Comparison of ENCODE assay signal across 16 cellular contexts in the genomic region with DNA sequence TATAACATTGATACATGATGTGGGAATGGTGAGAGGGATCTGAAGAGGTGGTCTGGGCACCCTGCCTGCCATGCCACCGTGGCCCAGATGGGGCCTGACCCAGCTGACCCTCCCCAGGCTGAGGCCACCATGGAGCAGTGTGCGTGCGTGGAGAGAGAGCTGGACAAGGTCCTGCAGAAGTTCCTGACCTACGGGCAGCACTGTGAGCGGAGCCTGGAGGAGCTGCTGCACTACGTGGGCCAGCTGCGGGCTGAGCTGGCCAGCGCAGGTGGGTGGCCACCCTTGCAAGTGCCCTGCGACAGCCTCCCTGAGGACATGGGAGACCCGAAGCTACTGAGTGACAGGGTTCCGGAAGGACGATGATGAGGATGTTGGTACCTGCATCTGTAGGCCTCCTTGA. TPM values are rescaled to one million over a fixed set of nuclear protein-coding genes. Genes with fewer than 3 reads are reported as not detected.
DNase-seq lines count a peak whose midpoint lies in the region; ATAC-seq and TF ChIP-seq lines count a peak whose summit lies in the region.
"Had no signal": no experiment of that assay in that cellular context is flagged by ENCODE, and none has a peak within 500 bp of the region (broad histone marks: within the 10 kb centered on the region; RNA-seq: fewer than 3 reads in every experiment).

No MANE protein-coding gene starts in this region.

- no peaks in the 10 kb centered on the region for H3K9me3 Mint-ChIP-seq in WTC11
- H3K9me3 Mint-ChIP-seq: CD14-positive monocyte had no signal

- H3K4me3 Mint-ChIP-seq in WTC11 = no peak overlapping the region
- H3K4me3 Mint-ChIP-seq: CD14-positive monocyte had no signal

- H3K9me3 ChIP-seq in neuronal stem cell (replicated peaks in 1 of 2; ENCODE audit: control insufficient read depth in 2 of 2, insufficient read depth in 1 of 2, low read depth in 1 of 2, low read length in 2 of 2) = no peaks in the 10 kb centered on the region

- no peak overlapping the region for H2AFZ ChIP-seq in neuronal stem cell (ENCODE audit: low read length)

- DNase-seq in D341Med (ENCODE audit: low spot score) = peak; percentile 12
- no peak for DNase-seq in WTC11 (ENCODE audit: low spot score)
- no peak for DNase-seq in neuronal stem cell (ENCODE audit: low spot score)
- DNase-seq in GM10266 (ENCODE audit: extremely low spot score) = no peak
- no peak for DNase-seq in activated effector memory CD4-positive, alpha-beta T cell treated with anti-CD3 and anti-CD28 coated beads, Interleukin-2, amount 50 U/mL, for 16 hours
- DNase-seq in stimulated activated naive CD8-positive, alpha-beta T cell treated with anti-CD3 and anti-CD28 coated beads, Interleukin-15, Interleukin-2, amounts not matched to agents 100 U/mL and 50 U/mL, for 24 hours = no peak
- no peak for DNase-seq in DMS114 treated with DMSO at 0.1 percent for 48 hours (lab: John Stamatoyannopoulos, UW; ENCODE audit: unreplicated experiment)
- DNase-seq: DMS 273 treated with DMSO at 0.1 percent for 48 hours, DMS79, KBM-7 had no signal

- CTCF ChIA-PET in WTC11 (lab: Charles Lee) = interaction anchor here (1.2 to 1.8 kb wide), 4 partner anchors 14 to 62 kb away, joined by 4 to 8 read pairs (median 5); no protein-coding TSS in a partner anchor

- no peak overlapping the region for H3K23ac ChIP-seq in neuronal stem cell (ENCODE audit: low read depth, low read length, poor library complexity)

- peaks cover 18% of the 10 kb centered on the region for H3K4me1 Mint-ChIP-seq in WTC11

- peak overlapping the region; percentile 83 for H4K91ac ChIP-seq in neuronal stem cell (ENCODE audit: low read depth, low read length, poor library complexity)

- no peaks in the 10 kb centered on the region for H3K27me3 ChIP-seq in neuronal stem cell (ENCODE audit: control insufficient read depth in 3 of 3, insufficient read depth in 3 of 3, low read depth in 1 of 3, low read length in 3 of 3)

- H2AK5ac ChIP-seq in neuronal stem cell (ENCODE audit: low read depth, low read length) = no peak overlapping the region

- no peak overlapping the region for H2BK5ac ChIP-seq in neuronal stem cell (ENCODE audit: low read length)

- TF ChIP-seq CTCF in WTC11 (IDR thresholded peaks at IDR 0.05) (no peak), GM10266 (IDR thresholded peaks at IDR 0.05; ENCODE audit: control insufficient read depth, insufficient read depth, low read depth, missing control alignments) (no peak)

- no peak overlapping the region for H3K27ac Mint-ChIP-seq in WTC11
- H3K27ac Mint-ChIP-seq: CD14-positive monocyte had no signal

- H3K4ac ChIP-seq in neuronal stem cell (ENCODE audit: low read length) = no peak overlapping the region

- H2BK120ac ChIP-seq in neuronal stem cell (ENCODE audit: low read depth, low read length) = no peak overlapping the region

- no peak overlapping the region for H3K4me2 ChIP-seq in neuronal stem cell (ENCODE audit: insufficient read depth, low read length, poor library complexity, severe bottlenecking)

- H3K36me3 ChIP-seq in neuronal stem cell (replicated peaks in 1 of 2; ENCODE audit: control insufficient read depth in 2 of 2, insufficient read depth in 2 of 2, low read length in 2 of 2) = peaks cover 20 to 87% of the 10 kb centered on the region in 2 donors

- H3K4me1 ChIP-seq in neuronal stem cell (ENCODE audit: control insufficient read depth in 2 of 2, insufficient read depth in 1 of 2, low read depth in 1 of 2, low read length in 2 of 2) = no peaks in the 10 kb centered on the region

- no CpG with 5 or more reads among the region's 12 CpGs for WGBS in neuronal stem cell (ENCODE audit: extremely low coverage in 2 of 2, insufficient read length in 2 of 2, insufficient replicate concordance in 1 of 2), 2 donors

- POLR2A ChIA-PET in WTC11 (lab: Charles Lee) = interaction anchor here (1.0 kb wide), 1 partner anchor 11 kb away, joined by 3 read pairs; no protein-coding TSS in a partner anchor

- H2BK15ac ChIP-seq in neuronal stem cell (ENCODE audit: low read length) = no peak overlapping the region

- H3K79me1 ChIP-seq in neuronal stem cell (ENCODE audit: low read depth, low read length) = no peaks in the 10 kb centered on the region

- no peaks in the 10 kb centered on the region for H3K27me3 Mint-ChIP-seq in WTC11 (ENCODE audit: low read depth)

- peaks cover 66% of the 10 kb centered on the region for H3K36me3 Mint-ChIP-seq in WTC11

- peak overlapping the region; percentile 65 for H3K9ac ChIP-seq in neuronal stem cell (ENCODE audit: low read depth, low read length, poor library complexity)

- no peak overlapping the region for H3K14ac ChIP-seq in neuronal stem cell (ENCODE audit: low read length)

- no peak overlapping the region for H2BK12ac ChIP-seq in neuronal stem cell (ENCODE audit: low read length)

- H4K8ac ChIP-seq in neuronal stem cell (ENCODE audit: low read depth, low read length) = no peak overlapping the region

- no peak overlapping the region for H3K18ac ChIP-seq in neuronal stem cell (ENCODE audit: low read length)

- H3K27ac ChIP-seq in neuronal stem cell (replicated peaks; ENCODE audit: low read length) = no peak overlapping the region
- H3K27ac ChIP-seq: HL-60 had no signal

- peak overlapping the region in 1 of 2 donors; percentile 62 for H3K4me3 ChIP-seq in neuronal stem cell (ENCODE audit: low read length in 2 of 2)

- ATAC-seq in WTC11 (no peak), esophagus mucosa (peak; percentile 25)
- no peak for ATAC-seq in stimulated activated naive CD8-positive, alpha-beta T cell treated with anti-CD3 and anti-CD28 coated beads, Interleukin-15, Interleukin-2, amounts not matched to agents 100 U/mL and 50 U/mL, for 24 hours

TF ChIP-seq in WTC11, 78 proteins besides CTCF, POLR2A, EP300 and RAD21:
- TF ChIP-seq OVOL2 (CRISPR knock-in tag; IDR thresholded peaks at IDR 0.05; ENCODE audit: borderline replicate concordance) (no peak), FOXP1 (CRISPR knock-in tag; IDR thresholded peaks at IDR 0.05; ENCODE audit: borderline replicate concordance) (no peak), ZNF121 (CRISPR knock-in tag; IDR thresholded peaks at IDR 0.05) (peak; percentile 73), JUN (CRISPR knock-in tag; IDR thresholded peaks at IDR 0.05) (no peak)
- TF ChIP-seq, protein P1, sequence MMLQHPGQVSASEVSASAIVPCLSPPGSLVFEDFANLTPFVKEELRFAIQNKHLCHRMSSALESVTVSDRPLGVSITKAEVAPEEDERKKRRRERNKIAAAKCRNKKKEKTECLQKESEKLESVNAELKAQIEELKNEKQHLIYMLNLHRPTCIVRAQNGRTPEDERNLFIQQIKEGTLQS (CRISPR knock-in tag; conservative IDR thresholded peaks at IDR 0.05) = no peak
- TF ChIP-seq, protein P2, sequence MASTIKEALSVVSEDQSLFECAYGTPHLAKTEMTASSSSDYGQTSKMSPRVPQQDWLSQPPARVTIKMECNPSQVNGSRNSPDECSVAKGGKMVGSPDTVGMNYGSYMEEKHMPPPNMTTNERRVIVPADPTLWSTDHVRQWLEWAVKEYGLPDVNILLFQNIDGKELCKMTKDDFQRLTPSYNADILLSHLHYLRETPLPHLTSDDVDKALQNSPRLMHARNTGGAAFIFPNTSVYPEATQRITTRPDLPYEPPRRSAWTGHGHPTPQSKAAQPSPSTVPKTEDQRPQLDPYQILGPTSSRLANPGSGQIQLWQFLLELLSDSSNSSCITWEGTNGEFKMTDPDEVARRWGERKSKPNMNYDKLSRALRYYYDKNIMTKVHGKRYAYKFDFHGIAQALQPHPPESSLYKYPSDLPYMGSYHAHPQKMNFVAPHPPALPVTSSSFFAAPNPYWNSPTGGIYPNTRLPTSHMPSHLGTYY (CRISPR knock-in tag; IDR thresholded peaks at IDR 0.05) = 0 out of 2 replicates have a peak, but pooled peaks have one; percentile 20

RNA-seq across cellular contexts. Expression of a gene that starts 7.2 kb away (rescaled TPM):
- total RNA-seq in WTC11 (2021) = 86.1 to 93.3 TPM (median 92.5 TPM) in 3 replicates
- 71.5 TPM for total RNA-seq in esophagus mucosa
- polyA plus RNA-seq in neuronal stem cell (2013, experiment 1 of 2) = 19.2 TPM
- 19.2 TPM for polyA plus RNA-seq in neuronal stem cell (2013, experiment 2 of 2)

RNA-seq across cellular contexts. Expression of a gene that starts 15.7 kb away (rescaled TPM):
- 263 to 269 TPM (median 264 TPM) in 3 replicates for total RNA-seq in WTC11 (2021)
- 179 TPM for total RNA-seq in esophagus mucosa
- 177 TPM for polyA plus RNA-seq in neuronal stem cell (2013, experiment 1 of 2)
- polyA plus RNA-seq in neuronal stem cell (2013, experiment 2 of 2) = 166 TPM

RNA-seq across cellular contexts. Expression of a gene that starts 24.7 kb away (rescaled TPM):
- total RNA-seq in WTC11 (2021) (40.3 to 46.2 TPM (median 41.6 TPM) in 3 replicates), esophagus mucosa (16.5 TPM)
- polyA plus RNA-seq in neuronal stem cell (2013, experiment 1 of 2) = 2.4 TPM
- 2.5 TPM for polyA plus RNA-seq in neuronal stem cell (2013, experiment 2 of 2)
- polyA plus RNA-seq: CD14-positive monocyte had no signal

RNA-seq across cellular contexts. Expression of a gene that starts 49.2 kb away (rescaled TPM):
- total RNA-seq in WTC11 (2021) = not detected in 3 replicates
- total RNA-seq in esophagus mucosa = not detected
- not detected for polyA plus RNA-seq in neuronal stem cell (2013, experiment 1 of 2)
- polyA plus RNA-seq in neuronal stem cell (2013, experiment 2 of 2) = not detected
- total RNA-seq: A673, H4 had no signal
- polyA plus RNA-seq: BJ, CD14-positive monocyte had no signal
